7 cellular contexts compared by ENCODE assay signal in genomic region chr3:3792391-3792790, GRCh38. TPM values are rescaled to one million over a fixed set of nuclear protein-coding genes. Genes with fewer than 3 reads are reported as not detected.
"Had no signal": no experiment of that assay in that cellular context is flagged by ENCODE, and none has a peak within 500 bp of the region (broad histone marks: within the 10 kb centered on the region; RNA-seq: fewer than 3 reads in every experiment).

No MANE protein-coding gene starts in this region.

- DNase-seq: H9, HFFc6, KBM-7 had no signal

- ATAC-seq: GM23338, HCT116 had no signal

- H3K4me3 Mint-ChIP-seq: GM23338, H9, HFFc6, IgD-negative memory B cell had no signal

- H3K4me3 ChIP-seq: GM23338 had no signal

- H3K27ac Mint-ChIP-seq: GM23338, H9, HFFc6, IgD-negative memory B cell had no signal

- H3K4me1 Mint-ChIP-seq: GM23338, IgD-negative memory B cell had no signal

- H3K27ac ChIP-seq: HL-60 had no signal

RNA-seq across cellular contexts. Expression of gene LRRN1, which starts 6.8 kb away (rescaled TPM):
- total RNA-seq: HFFc6 had no signal
